Comparison of ENCODE assay signal across 20 cellular contexts in the genomic region with DNA sequence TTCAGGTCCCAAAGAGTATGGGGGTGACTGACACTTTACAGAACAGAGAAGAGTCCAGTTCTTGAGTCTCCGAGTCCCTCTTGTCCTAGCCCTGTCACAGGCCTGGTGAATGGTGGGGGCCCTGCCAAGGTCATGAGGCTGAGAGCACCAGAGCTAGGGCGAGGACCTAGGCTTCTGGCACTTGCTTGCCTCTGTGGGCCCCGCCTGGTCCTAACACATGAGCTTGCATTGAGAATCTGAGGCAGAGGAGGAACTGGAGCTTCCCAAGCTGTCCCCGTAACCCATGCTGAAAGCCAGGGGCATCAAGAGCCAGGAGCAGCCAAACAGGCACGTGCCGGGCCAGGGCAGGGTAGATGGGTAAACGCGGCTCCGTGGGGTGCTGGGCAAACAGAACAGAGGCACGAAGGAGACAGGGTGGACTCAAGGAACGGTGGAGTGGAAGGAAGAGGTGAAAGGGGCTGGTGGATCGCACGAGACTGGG. TPM values are rescaled to one million over a fixed set of nuclear protein-coding genes. Genes with fewer than 3 reads are reported as not detected.
A peak's percentile ranks its signal among the peaks of the same experiment; 100 is the strongest.
DNase-seq lines count a peak whose midpoint lies in the region; ATAC-seq and TF ChIP-seq lines count a peak whose summit lies in the region.
"Had no signal": no experiment of that assay in that cellular context is flagged by ENCODE, and none has a peak within 500 bp of the region (broad histone marks: within the 10 kb centered on the region; RNA-seq: fewer than 3 reads in every experiment).

No MANE protein-coding gene starts in this region.

- no peak for TF ChIP-seq EP300 in stomach (IDR thresholded peaks at IDR 0.05)

- H3K9me2 ChIP-seq in GM23338 (ENCODE audit: insufficient read depth): no peaks in the 10 kb centered on the region

- H3F3A ChIP-seq in GM23338 (replicated peaks; ENCODE audit: low read depth) (no peaks in the 10 kb centered on the region), neural progenitor cell (ENCODE audit: low read depth) (peaks cover 10% of the 10 kb centered on the region)

- TF ChIP-seq CTCF in GM23338 (conservative IDR thresholded peaks at IDR 0.05; ENCODE audit: low read depth in 2 of 2) (no peak), adrenal gland (IDR thresholded peaks at IDR 0.05) (no peak), neural progenitor cell (IDR thresholded peaks at IDR 0.05) (no peak), stomach (IDR thresholded peaks at IDR 0.05) (no peak)

- no peak overlapping the region for H3K4me2 ChIP-seq in GM23338
- H3K4me2 ChIP-seq in neural progenitor cell: no peak overlapping the region

- H3K4me3 ChIP-seq in GM23338 (no peak overlapping the region), adrenal gland (no peak overlapping the region), neural progenitor cell (no peak overlapping the region), aorta (ENCODE audit: low read length in 2 of 2) (no peak overlapping the region), stomach (no peak overlapping the region)
- H3K4me3 ChIP-seq: GM23248, lung had no signal

- H3K36me3 Mint-ChIP-seq in activated CD4-positive, alpha-beta T cell treated with anti-CD3 and anti-CD28 coated beads, Interleukin-2, amount 10 ng/mL, durations not matched to agents 24 days and 14 days (ENCODE audit: low read depth): peaks cover 54% of the 10 kb centered on the region
- H3K36me3 Mint-ChIP-seq in GM23338 (ENCODE audit: low read depth) (peaks cover 70% of the 10 kb centered on the region), neural progenitor cell (no peaks in the 10 kb centered on the region)

- no peak for TF ChIP-seq POLR2A in adrenal gland (IDR thresholded peaks at IDR 0.05)
- no peak for TF ChIP-seq POLR2A in stomach (IDR thresholded peaks at IDR 0.05)

- H3K4me3 Mint-ChIP-seq in activated CD4-positive, alpha-beta T cell treated with anti-CD3 and anti-CD28 coated beads, Interleukin-2, amount 10 ng/mL, durations not matched to agents 24 days and 14 days: no peak overlapping the region
- no peak overlapping the region for H3K4me3 Mint-ChIP-seq in GM23338
- peak overlapping the region; percentile 49 for H3K4me3 Mint-ChIP-seq in neural progenitor cell
- H3K4me3 Mint-ChIP-seq: activated CD4-positive, alpha-beta T cell treated with anti-CD3 and anti-CD28 coated beads, Interleukin-2, amount 10 ng/mL, durations not matched to agents 7 days and 5 days; naive thymus-derived CD8-positive, alpha-beta T cell had no signal

- H3K27ac ChIP-seq in GM23338 (ENCODE audit: low read depth) (no peak overlapping the region), adrenal gland (peak overlapping the region in 3 of 5 donors; percentile 42 to 93 (median 93)), neural progenitor cell (no peak overlapping the region), aorta (ENCODE audit: low read depth in 1 of 2, low read length in 2 of 2) (no peak overlapping the region), stomach (peak overlapping the region in 2 of 5 donors; percentile 8 to 71)
- H3K27ac ChIP-seq: epithelial cell of prostate, GM23248 had no signal

- H3K27me3 ChIP-seq in GM23338 (ENCODE audit: insufficient read depth): no peaks in the 10 kb centered on the region
- H3K27me3 ChIP-seq in adrenal gland: no peaks in the 10 kb centered on the region
- no peaks in the 10 kb centered on the region for H3K27me3 ChIP-seq in neural progenitor cell
- H3K27me3 ChIP-seq in aorta (ENCODE audit: control insufficient read depth in 1 of 2, insufficient read depth in 2 of 2, low read length in 1 of 2): no peaks in the 10 kb centered on the region
- no peaks in the 10 kb centered on the region for H3K27me3 ChIP-seq in stomach

- peaks cover 2% of the 10 kb centered on the region; the same call in 1 of the 2 replicates for H4K20me1 ChIP-seq in GM23338 (replicated peaks; ENCODE audit: insufficient read depth)
- H4K20me1 ChIP-seq in neural progenitor cell (ENCODE audit: low read depth): no peaks in the 10 kb centered on the region

- 83 to 91% (median 87%) methylated on average over 10 to 13 of the region's 13 CpGs for WGBS in adrenal gland, 4 donors
- 87 to 92% methylated on average over 13 of the region's 13 CpGs for WGBS in aorta, 2 donors
- 72 to 86% (median 77%) methylated on average over 12 to 13 of the region's 13 CpGs for WGBS in stomach, 5 donors

- intact Hi-C loops in activated CD4-positive, alpha-beta T cell treated with anti-CD3 and anti-CD28 coated beads, Interleukin-2, amount 10 ng/mL, durations not matched to agents 24 days and 14 days (cut with micrococcal nuclease): no loop called here
- intact Hi-C loops in adrenal gland (cut with DNase I): loop anchor here in 1 of 2 donors (5.0 kb wide), 1 partner anchor 39 kb away; the partner anchor contains the start of gene JADE2
- intact Hi-C loops in aorta (cut with DNase I): no loop called here
- intact Hi-C loops in stomach (cut with DNase I; ENCODE audit: low total_unique reads): no loop called here

- H3K27ac Mint-ChIP-seq in activated CD4-positive, alpha-beta T cell treated with anti-CD3 and anti-CD28 coated beads, Interleukin-2, amount 10 ng/mL, durations not matched to agents 24 days and 14 days: peak overlapping the region; percentile 71
- H3K27ac Mint-ChIP-seq in GM23338 (no peak overlapping the region), neural progenitor cell (peak overlapping the region; percentile 6)
- H3K27ac Mint-ChIP-seq: activated CD4-positive, alpha-beta T cell treated with anti-CD3 and anti-CD28 coated beads, Interleukin-2, amount 10 ng/mL, durations not matched to agents 7 days and 5 days had no signal

- H3K4me1 ChIP-seq in GM23338 (ENCODE audit: insufficient read depth) (no peaks in the 10 kb centered on the region), adrenal gland (replicated peaks in 1 of 2) (peaks cover 44 to 58% of the 10 kb centered on the region in 2 donors), neural progenitor cell (peaks cover 10% of the 10 kb centered on the region), aorta (ENCODE audit: control insufficient read depth in 1 of 2, insufficient read depth in 2 of 2, low read length in 2 of 2) (no peaks in the 10 kb centered on the region), stomach (peaks cover 29 to 58% (median 44%) of the 10 kb centered on the region in 4 donors)

- no peaks in the 10 kb centered on the region for H3K27me3 Mint-ChIP-seq in activated CD4-positive, alpha-beta T cell treated with anti-CD3 and anti-CD28 coated beads, Interleukin-2, amount 10 ng/mL, durations not matched to agents 24 days and 14 days
- H3K27me3 Mint-ChIP-seq in GM23338 (ENCODE audit: insufficient read depth, low read depth, poor library complexity) (peaks cover 11% of the 10 kb centered on the region), neural progenitor cell (ENCODE audit: insufficient read depth, low read depth) (peaks cover 10% of the 10 kb centered on the region)
- H3K27me3 Mint-ChIP-seq: activated CD4-positive, alpha-beta T cell treated with anti-CD3 and anti-CD28 coated beads, Interleukin-2, amount 10 ng/mL, durations not matched to agents 7 days and 5 days; naive thymus-derived CD8-positive, alpha-beta T cell had no signal

- H3K36me3 ChIP-seq in GM23338 (ENCODE audit: insufficient read depth) (peaks cover 20% of the 10 kb centered on the region), adrenal gland (replicated peaks in 1 of 2) (peaks cover 0 to 70% of the 10 kb centered on the region in 2 donors), neural progenitor cell (no peaks in the 10 kb centered on the region), aorta (ENCODE audit: control insufficient read depth in 1 of 2, insufficient read depth in 2 of 2, low read length in 1 of 2) (peaks cover 2 to 12% of the 10 kb centered on the region in 2 donors), stomach (peaks cover 76 to 98% (median 91%) of the 10 kb centered on the region in 4 donors)

- H3K4me1 Mint-ChIP-seq in activated CD4-positive, alpha-beta T cell treated with anti-CD3 and anti-CD28 coated beads, Interleukin-2, amount 10 ng/mL, durations not matched to agents 24 days and 14 days: peaks cover 14% of the 10 kb centered on the region
- peaks cover 8% of the 10 kb centered on the region for H3K4me1 Mint-ChIP-seq in GM23338
- peaks cover 32% of the 10 kb centered on the region for H3K4me1 Mint-ChIP-seq in neural progenitor cell

- H2AFZ ChIP-seq in GM23338 (no peak overlapping the region), neural progenitor cell (replicated peaks) (no peak overlapping the region)
- H2AFZ ChIP-seq: GM23248 had no signal

- H3K9me3 Mint-ChIP-seq in activated CD4-positive, alpha-beta T cell treated with anti-CD3 and anti-CD28 coated beads, Interleukin-2, amount 10 ng/mL, durations not matched to agents 24 days and 14 days: no peaks in the 10 kb centered on the region
- no peaks in the 10 kb centered on the region; the same call in 2 of the 3 replicates for H3K9me3 Mint-ChIP-seq in GM23338
- peaks cover 2% of the 10 kb centered on the region for H3K9me3 Mint-ChIP-seq in neural progenitor cell
- H3K9me3 Mint-ChIP-seq: activated CD4-positive, alpha-beta T cell treated with anti-CD3 and anti-CD28 coated beads, Interleukin-2, amount 10 ng/mL, durations not matched to agents 7 days and 5 days; naive thymus-derived CD8-positive, alpha-beta T cell had no signal

- H3K9me3 ChIP-seq in adrenal gland (replicated peaks in 1 of 3): no peaks in the 10 kb centered on the region
- H3K9me3 ChIP-seq in neural progenitor cell (ENCODE audit: low read depth): no peaks in the 10 kb centered on the region
- H3K9me3 ChIP-seq in aorta (ENCODE audit: control insufficient read depth, low read length): no peaks in the 10 kb centered on the region
- H3K9me3 ChIP-seq in stomach: no peaks in the 10 kb centered on the region

- H3K79me2 ChIP-seq in GM23338 (replicated peaks; ENCODE audit: insufficient read depth) (no peaks in the 10 kb centered on the region), neural progenitor cell (ENCODE audit: low read depth) (no peaks in the 10 kb centered on the region)

- no peak for DNase-seq in activated CD4-positive, alpha-beta T cell treated with anti-CD3 and anti-CD28 coated beads, Interleukin-2, amount 10 ng/mL, durations not matched to agents 24 days and 14 days
- no peak for DNase-seq in activated CD4-positive, alpha-beta T cell treated with anti-CD3 and anti-CD28 coated beads, Interleukin-2, amount 50 U/mL, for 1 hour
- no peak for DNase-seq in GM23338 (ENCODE audit: low spot score)
- DNase-seq in adrenal gland: peak in 2 of 7 donors; percentile 22 to 54
- no peak for DNase-seq in neural progenitor cell (ENCODE audit: low spot score)
- DNase-seq in aorta: no peak
- no peak for DNase-seq in NCI-H2196 treated with DMSO at 0.1 percent for 48 hours (lab: John Stamatoyannopoulos, UW; ENCODE audit: unreplicated experiment)
- DNase-seq in stomach: no peak
- DNase-seq: activated CD4-positive, alpha-beta T cell treated with anti-CD3 and anti-CD28 coated beads, Interleukin-2, amount 10 ng/mL, durations not matched to agents 7 days and 5 days; activated T-cell treated with anti-CD3 and anti-CD28 coated beads, Interleukin-2, amount 50 U/mL, for 48 hours; anterior cingulate cortex; GM23248; KBM-7; naive thymus-derived CD8-positive, alpha-beta T cell; NCI-H1048; NCI-H2081 treated with DMSO at 0.1 percent for 48 hours; NCI-H526; stimulated activated naive CD4-positive, alpha-beta T cell had no signal

- no peak overlapping the region for H3K9ac ChIP-seq in neural progenitor cell
- H3K9ac ChIP-seq: GM23248 had no signal

- ATAC-seq in GM23338 (no peak), aorta (ENCODE audit: low FRiP score) (no peak)
- ATAC-seq: naive thymus-derived CD8-positive, alpha-beta T cell had no signal

RNA-seq across cellular contexts. Expression of gene JADE2, which starts 41.3 kb away (rescaled TPM):
- 72.5 and 81.3 TPM in 2 replicates for total RNA-seq in activated CD4-positive, alpha-beta T cell treated with anti-CD3 and anti-CD28 coated beads, Interleukin-2, amount 10 ng/mL, durations not matched to agents 24 days and 14 days
- total RNA-seq in GM23338 (2014; rRNA removed; shearing (Covaris generic)): 31.9 and 40.8 TPM in 2 replicates
- 15.9 and 16.2 TPM in 2 replicates for polyA plus RNA-seq in GM23338 (2016; fragmentation: Nextera tagmentation; extraction: Ambion mirVana)
- total RNA-seq in adrenal gland: 100 to 1,000 TPM in 1 of 8 donors, 10 to 100 TPM in 7; 60.5 to 180 (median 83.2) TPM
- 10 to 100 TPM; 10.2 to 25.8 (median 25.7) TPM for polyA plus RNA-seq in adrenal gland
- total RNA-seq in neural progenitor cell (ENCODE audit: low replicate concordance): 1.7 and 2.3 TPM in 2 replicates
- total RNA-seq in aorta: 10 to 100 TPM; 39.8 to 60.3 TPM
- 10 to 100 TPM in 1 of 2 donors, 1 to 10 TPM in 1; 6.1 to 11.7 TPM for polyA plus RNA-seq in aorta
- total RNA-seq in stomach: 100 to 1,000 TPM in 1 of 5 donors, 10 to 100 TPM in 4; 16.7 to 109 (median 47.3) TPM
- 10 to 100 TPM in 1 of 3 donors, 1 to 10 TPM in 2; 6.2 to 13.0 (median 6.6) TPM for polyA plus RNA-seq in stomach

Comparison
In these comparisons a context has a peak if more than half of its experiments do, and no peak if none do; other contexts are left out.
1. H3K27ac ChIP-seq: peak in adrenal gland (3 of 5); none in GM23338 (single experiment), neural progenitor cell (single experiment) and aorta (0 of 2).